1 cellular context compared by ENCODE assay signal in genomic region chr19:54571994-54572620, GRCh38.
TF ChIP-seq lines count a peak whose summit lies in the region.

No MANE protein-coding gene starts in this region.

TF ChIP-seq in K562, 482 proteins besides CTCF, POLR2A, EP300 and RAD21:
- TF ChIP-seq VEZF1 (CRISPR knock-in tag; IDR thresholded peaks at IDR 0.05) (peak; percentile 7; the same call in 1 of the 2 replicates), ZNF584 (CRISPR knock-in tag; IDR thresholded peaks at IDR 0.05; ENCODE audit: low read depth) (0 out of 2 replicates have a peak, but pooled peaks have one; percentile 13), PKNOX1 (IDR thresholded peaks at IDR 0.05) (0 out of 2 replicates have a peak, but pooled peaks have one; percentile 7), STAG1 (CRISPR knock-in tag; IDR thresholded peaks at IDR 0.05; ENCODE audit: borderline replicate concordance) (0 out of 2 replicates have a peak, but pooled peaks have one; percentile 8), SPI1 (IDR thresholded peaks at IDR 0.05; ENCODE audit: borderline replicate concordance, low read depth, low read length) (peak; percentile 22; the same call in 1 of the 2 replicates)
